In genomic region chr4:3836802-3837601, GRCh38 we compare ENCODE assay signal across 1 cellular context.
TF ChIP-seq lines count a peak whose summit lies in the region.

No MANE protein-coding gene starts in this region.

TF ChIP-seq in HEK293, 187 proteins besides CTCF, POLR2A, EP300 and RAD21 (continued from another document):
- TF ChIP-seq ZNF175 (tag by site-specific recombination; IDR thresholded peaks at IDR 0.05) = no peak
- no peak for TF ChIP-seq ZBTB20 (tag by site-specific recombination; IDR thresholded peaks at IDR 0.05)
- TF ChIP-seq ZNF112 (tag by site-specific recombination; IDR thresholded peaks at IDR 0.05) = no peak
- TF ChIP-seq ZNF211 (tag by site-specific recombination; IDR thresholded peaks at IDR 0.05; ENCODE audit: low read depth) = no peak
- TF ChIP-seq ZNF544 (tag by site-specific recombination; IDR thresholded peaks at IDR 0.05) = no peak
- 0 out of 2 replicates have a peak, but pooled peaks have one; percentile 17 for TF ChIP-seq EGR2 (tag by site-specific recombination; IDR thresholded peaks at IDR 0.05; ENCODE audit: low read depth)
- TF ChIP-seq ZNF660 (tag by site-specific recombination; IDR thresholded peaks at IDR 0.05) = no peak
- TF ChIP-seq ZNF785 (tag by site-specific recombination; IDR thresholded peaks at IDR 0.05) = no peak
- TF ChIP-seq ZBTB49 (tag by site-specific recombination; IDR thresholded peaks at IDR 0.05; ENCODE audit: low read depth) = no peak
- TF ChIP-seq ZNF571 (tag by site-specific recombination; IDR thresholded peaks at IDR 0.05) = no peak
- no peak for TF ChIP-seq ZNF600 (tag by site-specific recombination; IDR thresholded peaks at IDR 0.05)
- peak; percentile 73 for TF ChIP-seq ZFHX2 (tag by site-specific recombination; conservative IDR thresholded peaks at IDR 0.05)
- no peak for TF ChIP-seq ZNF341 (tag by site-specific recombination; IDR thresholded peaks at IDR 0.05; ENCODE audit: low read depth)
- TF ChIP-seq ZNF426 (tag by site-specific recombination; IDR thresholded peaks at IDR 0.05) = no peak
- no peak for TF ChIP-seq ZNF140 (tag by site-specific recombination; IDR thresholded peaks at IDR 0.05)
- TF ChIP-seq KLF16 (tag by site-specific recombination; IDR thresholded peaks at IDR 0.05) = no peak
- no peak for TF ChIP-seq SALL2 (tag by site-specific recombination; IDR thresholded peaks at IDR 0.05; ENCODE audit: borderline replicate concordance)
- TF ChIP-seq ZBTB1 (tag by site-specific recombination; IDR thresholded peaks at IDR 0.05) = no peak
- TF ChIP-seq ZNF449 (tag by site-specific recombination; IDR thresholded peaks at IDR 0.05) = no peak
- no peak for TF ChIP-seq SETDB1 (IDR thresholded peaks at IDR 0.05; ENCODE audit: insufficient read length, low read length)
- no peak for TF ChIP-seq FEZF1 (tag by site-specific recombination; IDR thresholded peaks at IDR 0.05)
- TF ChIP-seq ZNF391 (tag by site-specific recombination; IDR thresholded peaks at IDR 0.05; ENCODE audit: borderline replicate concordance, low read depth) = no peak
- TF ChIP-seq ZNF362 (tag by site-specific recombination; IDR thresholded peaks at IDR 0.05) = no peak
- peak; percentile 37; the same call in 1 of the 2 replicates for TF ChIP-seq GLIS2 (tag by site-specific recombination; IDR thresholded peaks at IDR 0.05)
- peak; percentile 99 for TF ChIP-seq ZIC2 (tag by site-specific recombination; IDR thresholded peaks at IDR 0.05)
- TF ChIP-seq TRIM28 (IDR thresholded peaks at IDR 0.05; ENCODE audit: borderline replicate concordance, low read length) = no peak
- TF ChIP-seq GLIS1 (tag by site-specific recombination; IDR thresholded peaks at IDR 0.05) = peak; percentile 93
- TF ChIP-seq ZNF610 (tag by site-specific recombination; IDR thresholded peaks at IDR 0.05; ENCODE audit: borderline replicate concordance) = no peak
- no peak for TF ChIP-seq ZNF645 (tag by site-specific recombination; IDR thresholded peaks at IDR 0.05)
- TF ChIP-seq ZNF416 (tag by site-specific recombination; IDR thresholded peaks at IDR 0.05) = no peak
- no peak for TF ChIP-seq ZNF488 (tag by site-specific recombination; IDR thresholded peaks at IDR 0.05)
- TF ChIP-seq ZNF223 (tag by site-specific recombination; IDR thresholded peaks at IDR 0.05) = no peak
- peak; percentile 90; the same call in 1 of the 2 replicates for TF ChIP-seq KLF1 (tag by site-specific recombination; IDR thresholded peaks at IDR 0.05)
- no peak for TF ChIP-seq ZNF777 (tag by site-specific recombination; IDR thresholded peaks at IDR 0.05; ENCODE audit: borderline replicate concordance)
- no peak for TF ChIP-seq ZNF48 (tag by site-specific recombination; IDR thresholded peaks at IDR 0.05)
- peak; percentile 54; the same call in 1 of the 2 replicates for TF ChIP-seq TCF7L2 (IDR thresholded peaks at IDR 0.05; ENCODE audit: borderline replicate concordance, low read depth, low read length)
TF ChIP-seq in HEK293: peak in this region for 9.
